Comparison of ENCODE assay signal across 2 cellular contexts in the genomic region with DNA sequence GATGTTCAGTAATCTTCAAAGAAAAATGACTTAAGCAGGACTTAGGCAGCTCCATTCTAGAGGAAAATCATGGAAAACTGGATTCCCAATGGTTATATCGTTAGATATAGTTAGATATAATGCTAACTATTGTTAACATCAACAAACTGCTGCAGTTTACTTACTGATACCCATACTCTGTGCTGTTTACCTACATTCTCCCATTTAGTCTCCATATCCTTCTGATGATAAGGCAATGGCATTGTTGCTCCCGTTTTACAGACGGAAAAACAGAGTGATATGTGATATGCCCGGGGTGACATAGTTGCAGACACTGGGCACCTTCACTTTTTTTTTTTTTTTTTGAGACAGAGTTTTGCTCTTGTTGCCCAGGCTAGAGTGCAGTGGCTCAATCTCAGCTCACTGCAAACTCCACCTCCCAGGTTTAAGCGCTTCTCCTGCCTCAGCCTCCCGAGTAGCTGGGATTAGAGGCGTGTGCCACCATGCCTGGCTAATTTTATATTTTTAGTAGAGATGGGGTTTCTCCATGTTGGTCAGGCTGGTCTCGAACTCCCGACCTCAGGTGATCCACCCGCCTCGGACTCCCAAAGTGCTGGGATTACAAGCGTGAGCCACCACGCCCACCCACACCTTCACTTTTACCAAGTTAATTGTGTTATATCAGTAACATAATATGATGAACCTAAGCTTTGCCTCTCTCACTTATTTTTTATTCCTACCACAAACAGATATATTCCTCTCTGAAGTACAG.
A peak's percentile ranks its signal among the peaks of the same experiment; 100 is the strongest.
TF ChIP-seq lines count a peak whose summit lies in the region.
"Not testable (repeated sequence)": the region's sequence is repeated elsewhere in the genome, so short reads cannot be mapped to it uniquely, and the experiment has no call there.

No MANE protein-coding gene starts in this region.

TF ChIP-seq in WTC11, 78 proteins besides CTCF, POLR2A, EP300 and RAD21:
- TF ChIP-seq OVOL2 (CRISPR knock-in tag; IDR thresholded peaks at IDR 0.05; ENCODE audit: borderline replicate concordance), result peak; percentile 61; the same call in 1 of the 2 replicates

TF ChIP-seq in HepG2, 621 proteins besides CTCF, POLR2A, EP300 and RAD21:
- TF ChIP-seq RBFOX2 (IDR thresholded peaks at IDR 0.05; ENCODE audit: low read depth, low read length) (peak; percentile 70), LCORL (CRISPR knock-in tag; IDR thresholded peaks at IDR 0.05) (0 out of 2 replicates have a peak, but pooled peaks have one; percentile 1), NONO (CRISPR knock-in tag; conservative IDR thresholded peaks at IDR 0.05) (peak; percentile 46; the same call in 1 of the 2 replicates), ATF7-NPFF (CRISPR knock-in tag; IDR thresholded peaks at IDR 0.05; ENCODE audit: low read depth) (0 out of 2 replicates have a peak, but pooled peaks have one; percentile 55), POLR2AphosphoS5 (IDR thresholded peaks at IDR 0.05; ENCODE audit: low read depth, low read length) (peak; percentile 27; the same call in 1 of the 2 replicates), AGO2 (optimal IDR thresholded peaks at IDR 0.05; ENCODE audit: low read depth, low read length) (peak; percentile 24), ZBTB20 (CRISPR knock-in tag; IDR thresholded peaks at IDR 0.05; ENCODE audit: borderline replicate concordance, low read depth) (0 out of 2 replicates have a peak, but pooled peaks have one; percentile 8), SRSF4 (IDR thresholded peaks at IDR 0.05; ENCODE audit: low read depth, low read length, poor library complexity, severe bottlenecking) (peak; percentile 10), POLR2G (IDR thresholded peaks at IDR 0.05; ENCODE audit: low read depth, low read length) (peak; percentile 70), SALL1 (CRISPR knock-in tag; IDR thresholded peaks at IDR 0.05) (0 out of 2 replicates have a peak, but pooled peaks have one; percentile 24), SSRP1 (CRISPR knock-in tag; IDR thresholded peaks at IDR 0.05) (peak; percentile 23; the same call in 1 of the 2 replicates), AFF4 (CRISPR knock-in tag; IDR thresholded peaks at IDR 0.05) (peak; percentile 76; the same call in 1 of the 2 replicates), PAF1 (CRISPR knock-in tag; IDR thresholded peaks at IDR 0.05) (peak; percentile 91; the same call in 1 of the 2 replicates), RBM22 (optimal IDR thresholded peaks at IDR 0.05; ENCODE audit: low read length) (peak; percentile 95)
- not testable (repeated sequence) for TF ChIP-seq LCORL, NONO (IDR thresholded peaks at IDR 0.05)
- TF ChIP-seq, protein P1, sequence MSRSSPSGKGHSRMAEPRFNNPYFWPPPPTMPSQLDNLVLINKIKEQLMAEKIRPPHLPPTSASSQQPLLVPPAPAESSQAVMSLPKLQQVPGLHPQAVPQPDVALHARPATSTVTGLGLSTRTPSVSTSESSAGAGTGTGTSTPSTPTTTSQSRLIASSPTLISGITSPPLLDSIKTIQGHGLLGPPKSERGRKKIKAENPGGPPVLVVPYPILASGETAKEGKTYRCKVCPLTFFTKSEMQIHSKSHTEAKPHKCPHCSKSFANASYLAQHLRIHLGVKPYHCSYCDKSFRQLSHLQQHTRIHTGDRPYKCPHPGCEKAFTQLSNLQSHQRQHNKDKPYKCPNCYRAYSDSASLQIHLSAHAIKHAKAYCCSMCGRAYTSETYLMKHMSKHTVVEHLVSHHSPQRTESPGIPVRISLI (CRISPR knock-in tag; IDR thresholded peaks at IDR 0.05; ENCODE audit: borderline replicate concordance), result 0 out of 2 replicates have a peak, but pooled peaks have one; percentile 19
